ENCODE assay signal across 14 cellular contexts in genomic region chr16:64990101-64990500, GRCh38.
"Had no signal": no experiment of that assay in that cellular context is flagged by ENCODE, and none has a peak within 500 bp of the region (broad histone marks: within the 10 kb centered on the region; RNA-seq: fewer than 3 reads in every experiment).

No MANE protein-coding gene starts in this region.

- ATAC-seq: effector memory CD8-positive, alpha-beta T cell; left colon; naive thymus-derived CD4-positive, alpha-beta T cell; right cardiac atrium; stimulated activated effector memory CD8-positive, alpha-beta T cell treated with anti-CD3 and anti-CD28 coated beads, Interleukin-12 subunit alpha, Interleukin-12 subunit beta, amount 100 ng/mL, for 72 hours; stimulated activated naive CD8-positive, alpha-beta T cell treated with anti-CD3 and anti-CD28 coated beads, Interleukin-15, Interleukin-2, amounts not matched to agents 100 U/mL and 50 U/mL, for 24 hours had no signal

- DNase-seq: effector memory CD8-positive, alpha-beta T cell; erythroblast; heart left ventricle; hippocampal formation; left colon; naive thymus-derived CD4-positive, alpha-beta T cell; posterior cingulate gyrus; right cardiac atrium; stimulated activated CD4-positive, alpha-beta T cell treated with anti-CD3 and anti-CD28 coated beads, Interleukin-4, amount 100 ng/mL, for 1 hour; stimulated activated CD8-positive, alpha-beta memory T cell treated with anti-CD3 and anti-CD28 coated beads, Interleukin-4, amount 100 ng/mL, for 48 hours; stimulated activated naive CD8-positive, alpha-beta T cell treated with anti-CD3 and anti-CD28 coated beads, Interleukin-15, Interleukin-2, amounts not matched to agents 100 U/mL and 50 U/mL, for 24 hours; thyroid gland had no signal

- H3K4me3 ChIP-seq: heart left ventricle, suprapubic skin, thyroid gland had no signal
